ENCODE assay signal across 1 cellular context in the genomic region with DNA sequence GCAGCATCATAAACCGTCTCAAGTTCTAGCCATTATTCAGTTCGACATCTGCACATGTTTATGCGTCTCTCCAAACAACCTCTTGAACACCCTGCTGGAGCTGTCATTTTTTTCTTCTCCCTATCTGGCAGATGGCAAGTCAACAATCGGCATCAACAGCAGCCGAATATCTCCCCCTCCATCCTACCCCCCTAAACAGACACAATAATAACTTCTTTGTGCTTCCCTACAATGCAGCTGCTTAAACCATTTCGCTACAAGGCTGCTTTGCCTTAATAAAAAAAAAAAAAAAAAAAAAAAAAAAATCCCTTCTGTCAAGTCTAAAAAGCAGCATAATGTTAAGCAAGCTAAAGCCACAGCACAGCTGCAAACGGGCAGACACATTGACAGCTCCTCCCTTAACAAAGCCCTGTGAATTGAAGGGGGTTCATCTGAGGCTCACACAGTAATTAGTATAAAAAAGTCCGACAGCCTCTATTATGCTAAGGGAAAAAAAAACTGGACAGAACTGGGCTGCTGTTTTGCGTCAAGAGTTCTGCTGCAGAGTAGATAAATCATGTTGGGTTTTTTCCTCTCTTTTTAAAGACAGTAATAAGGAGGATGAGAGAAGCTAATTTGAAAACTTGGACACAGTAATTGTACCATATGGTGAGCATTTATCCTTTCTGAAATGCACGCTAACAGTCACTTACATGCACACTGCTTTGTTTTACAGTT.
TF ChIP-seq lines count a peak whose summit lies in the region.

No MANE protein-coding gene starts in this region.

TF ChIP-seq in IMR-90, 13 proteins besides CTCF, POLR2A, EP300 and RAD21:
- TF ChIP-seq, protein P1, sequence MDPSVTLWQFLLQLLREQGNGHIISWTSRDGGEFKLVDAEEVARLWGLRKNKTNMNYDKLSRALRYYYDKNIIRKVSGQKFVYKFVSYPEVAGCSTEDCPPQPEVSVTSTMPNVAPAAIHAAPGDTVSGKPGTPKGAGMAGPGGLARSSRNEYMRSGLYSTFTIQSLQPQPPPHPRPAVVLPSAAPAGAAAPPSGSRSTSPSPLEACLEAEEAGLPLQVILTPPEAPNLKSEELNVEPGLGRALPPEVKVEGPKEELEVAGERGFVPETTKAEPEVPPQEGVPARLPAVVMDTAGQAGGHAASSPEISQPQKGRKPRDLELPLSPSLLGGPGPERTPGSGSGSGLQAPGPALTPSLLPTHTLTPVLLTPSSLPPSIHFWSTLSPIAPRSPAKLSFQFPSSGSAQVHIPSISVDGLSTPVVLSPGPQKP (IDR thresholded peaks at IDR 0.05; ENCODE audit: borderline replicate concordance, low read depth, low read length): no peak
- TF ChIP-seq MAZ (IDR thresholded peaks at IDR 0.05; ENCODE audit: borderline replicate concordance, low read depth, low read length): no peak
- no peak for TF ChIP-seq NFE2L2 (IDR thresholded peaks at IDR 0.05; ENCODE audit: low read depth, low read length)
- TF ChIP-seq SMC3 (IDR thresholded peaks at IDR 0.05; ENCODE audit: low read depth, low read length): no peak
- TF ChIP-seq CEBPB (IDR thresholded peaks at IDR 0.05; ENCODE audit: low read depth, low read length): no peak
- no peak for TF ChIP-seq MXI1 (IDR thresholded peaks at IDR 0.05; ENCODE audit: borderline replicate concordance, low read depth, low read length)
- no peak for TF ChIP-seq BHLHE40 (IDR thresholded peaks at IDR 0.05; ENCODE audit: low read depth, low read length)
- TF ChIP-seq RFX5 (IDR thresholded peaks at IDR 0.05; ENCODE audit: low read depth, low read length): no peak
- TF ChIP-seq MAFK (IDR thresholded peaks at IDR 0.05; ENCODE audit: low read depth, low read length): no peak
